ENCODE assay signal across 21 cellular contexts in the genomic region with DNA sequence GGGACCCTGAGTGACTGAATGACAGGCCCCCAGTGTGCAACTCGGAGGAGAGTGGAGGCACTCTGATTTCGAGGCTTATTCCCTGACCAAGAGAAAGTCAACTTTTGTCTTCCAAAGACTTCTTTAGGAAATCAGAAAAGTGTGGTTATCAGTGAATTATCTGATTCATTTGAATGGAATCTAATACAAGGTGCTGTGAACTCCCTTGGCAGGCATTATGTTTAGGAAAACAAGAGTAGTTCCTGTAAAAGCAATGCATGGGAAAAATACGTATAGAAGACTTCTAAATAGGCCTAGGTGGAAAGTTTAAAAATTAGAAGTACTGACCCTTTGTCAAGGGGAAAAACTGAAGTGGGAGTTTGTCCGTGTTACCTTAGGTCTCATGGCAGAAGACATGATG.
"Had no signal": no experiment of that assay in that cellular context is flagged by ENCODE, and none has a peak within 500 bp of the region (broad histone marks: within the 10 kb centered on the region; RNA-seq: fewer than 3 reads in every experiment).

No MANE protein-coding gene starts in this region.

- H3K36me3 ChIP-seq: colonic mucosa, neutrophil, right atrium auricular region, thyroid gland, vagina had no signal

- H3K4me1 ChIP-seq: colonic mucosa, right atrium auricular region, suprapubic skin, thyroid gland, upper lobe of left lung, vagina had no signal

- H2AFZ ChIP-seq: hepatocyte had no signal

- H3K4me3 ChIP-seq: colonic mucosa, hepatocyte, right atrium auricular region, suprapubic skin, thyroid gland, upper lobe of left lung, vagina had no signal

- ATAC-seq: esophagus mucosa; left colon; left ventricle myocardium superior; naive thymus-derived CD4-positive, alpha-beta T cell had no signal

- DNase-seq: cerebellar nuclear complex; colonic mucosa; effector CD8-positive, alpha-beta T cell; foreskin fibroblast; head of caudate nucleus; left colon; left ventricle myocardium superior; mesendoderm; naive thymus-derived CD4-positive, alpha-beta T cell; posterior cingulate gyrus; small intestine; stimulated activated CD4-positive, alpha-beta T cell treated with anti-CD3 and anti-CD28 coated beads, Interleukin-12 subunit alpha, Interleukin-12 subunit beta, amount 100 ng/mL, for 4 hours; stimulated activated naive CD4-positive, alpha-beta T cell treated with Interleukin-2 at 50 U/mL for 16 hours; thyroid gland; upper lobe of left lung had no signal

- H3K9me3 ChIP-seq: colonic mucosa, neutrophil, right atrium auricular region, suprapubic skin, thyroid gland, upper lobe of left lung, vagina had no signal

- H3K4me2 ChIP-seq: hepatocyte had no signal

- H3K27ac ChIP-seq: colonic mucosa, hepatocyte, neutrophil, right atrium auricular region, suprapubic skin, thyroid gland, upper lobe of left lung, vagina had no signal

- H3K27me3 ChIP-seq: colonic mucosa, hepatocyte, right atrium auricular region, suprapubic skin, thyroid gland, upper lobe of left lung, vagina had no signal
